In the genomic region with DNA sequence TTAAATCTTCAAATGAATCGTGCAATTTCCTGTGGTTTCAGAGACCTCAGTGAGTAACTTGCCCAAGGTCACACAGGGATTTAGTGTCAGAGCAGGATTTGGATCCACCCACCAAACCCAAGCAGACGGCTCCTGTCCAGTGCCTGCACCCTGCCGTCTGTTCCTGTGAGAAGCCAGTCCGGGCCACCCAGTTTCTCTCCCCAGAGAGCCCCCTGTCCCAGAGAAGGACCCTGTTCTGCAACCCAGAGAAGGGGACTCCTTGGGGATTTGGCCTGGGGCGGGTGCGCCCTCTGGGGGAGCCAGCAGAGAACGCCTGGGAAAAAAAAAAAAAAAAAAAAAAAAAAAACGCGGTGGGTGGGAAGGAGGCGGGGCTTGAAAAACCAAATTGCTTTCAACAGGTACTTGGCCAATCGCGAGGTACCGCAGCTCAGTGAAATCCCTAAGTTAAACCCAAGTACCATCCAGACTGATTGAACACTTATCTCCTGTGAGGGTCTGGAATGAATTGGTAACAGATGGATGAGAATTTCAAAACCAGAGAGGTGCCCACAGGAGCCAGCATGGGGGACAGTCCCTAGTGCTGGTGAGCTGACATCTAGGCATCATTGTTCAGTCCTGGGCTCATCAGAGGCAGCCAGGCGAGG, we compare ENCODE assay signal across 8 cellular contexts. TPM values are rescaled to one million over a fixed set of nuclear protein-coding genes. Genes with fewer than 3 reads are reported as not detected.
DNase-seq lines count a peak whose midpoint lies in the region; ATAC-seq and TF ChIP-seq lines count a peak whose summit lies in the region.

No MANE protein-coding gene starts in this region.

- no peaks in the 10 kb centered on the region for H3K36me3 ChIP-seq in left lung

- no peaks in the 10 kb centered on the region for H3K27me3 ChIP-seq in left lung

- H3K4me1 ChIP-seq in left lung, result peaks cover 0 to 7% of the 10 kb centered on the region in 2 donors

- H3K9me3 ChIP-seq in left lung, result no peaks in the 10 kb centered on the region

- peak; percentile 73 for TF ChIP-seq CTCF in cardiac fibroblast (IDR thresholded peaks at IDR 0.05; ENCODE audit: low read depth, low read length)
- TF ChIP-seq CTCF in left lung (IDR thresholded peaks at IDR 0.05), result peak; percentile 18 to 61

- ATAC-seq in left lung, result peak; percentile 83
- no peak for ATAC-seq in HG03025 (IDR thresholded peaks at IDR 0.05; ENCODE audit: low FRiP score, unreplicated experiment)
- no peak for ATAC-seq in HG02642 (IDR thresholded peaks at IDR 0.05; ENCODE audit: poor library complexity, unreplicated experiment)

- DNase-seq in GM04504 (ENCODE audit: low read depth), result peak; percentile 7
- peak; percentile 34 to 56 for DNase-seq in Kasumi-1 (lab: John Stamatoyannopoulos, UW)
- peak; percentile 18 for DNase-seq in T1000 (lab: John Stamatoyannopoulos, UW)
- peak; percentile 40 to 66 for DNase-seq in cardiac fibroblast (ENCODE audit: low read depth in 2 of 2)
- DNase-seq in left lung, result no peak
- DNase-seq in stimulated activated CD4-positive, alpha-beta T cell treated with anti-CD3 and anti-CD28 coated beads, TNF-alpha, amount 100 ng/mL, for 48 hours (ENCODE audit: low read depth in 3 of 3), result peak in 2 of 3 donors; percentile 11 to 27

- H3K4me3 ChIP-seq in cardiac fibroblast (replicated peaks in 1 of 2; ENCODE audit: low read depth in 2 of 2, low read length in 2 of 2) (peak overlapping the region in 1 of 2 donors; percentile 24), left lung (no peak overlapping the region)

- no peak overlapping the region for H3K27ac ChIP-seq in left lung

- intact Hi-C loops in left lung (cut with DNase I), result loop anchor here in 1 of 2 donors (10.0 kb wide), 1 partner anchor 144 kb away; no protein-coding TSS in a partner anchor

RNA-seq across cellular contexts. Expression of gene REEP1, which starts 30.9 kb away (rescaled TPM):
- total RNA-seq in left lung, result 1 to 10 TPM; 4.8 to 8.0 TPM

Comparison
In these comparisons a context has a peak if more than half of its experiments do, and no peak if none do; other contexts are left out.
1. DNase-seq: peak in GM04504 (single experiment), Kasumi-1 (2 of 2), T1000 (single experiment), cardiac fibroblast (2 of 2) and stimulated activated CD4-positive, alpha-beta T cell treated with anti-CD3 and anti-CD28 coated beads, TNF-alpha, amount 100 ng/mL, for 48 hours (2 of 3); none in left lung (0 of 2).